ENCODE assay signal across 17 cellular contexts in genomic region chr20:10565922-10566897, GRCh38.
DNase-seq lines count a peak whose midpoint lies in the region; ATAC-seq and TF ChIP-seq lines count a peak whose summit lies in the region.
"Had no signal": no experiment of that assay in that cellular context is flagged by ENCODE, and none has a peak within 500 bp of the region (broad histone marks: within the 10 kb centered on the region; RNA-seq: fewer than 3 reads in every experiment).

No MANE protein-coding gene starts in this region.

- H3K27me3 ChIP-seq in prostate gland (replicated peaks; ENCODE audit: insufficient read depth): no peaks in the 10 kb centered on the region
- H3K27me3 ChIP-seq: SJCRH30 had no signal

- intact Hi-C loops in prostate gland (cut with DNase I): no loop called here

- H3K36me3 ChIP-seq in prostate gland: no peaks in the 10 kb centered on the region
- H3K36me3 ChIP-seq: SJCRH30 had no signal

- TF ChIP-seq POLR2A in prostate gland (IDR thresholded peaks at IDR 0.05): no peak

- no peak overlapping the region for H3K4me3 Mint-ChIP-seq in osteocyte (ENCODE audit: unreplicated experiment)
- H3K4me3 Mint-ChIP-seq: activated CD8-positive, alpha-beta T cell treated with anti-CD3 and anti-CD28 coated beads for 36 hours; activated T-helper 17 cell treated with anti-CD3 and anti-CD28 coated beads, Interleukin-2, amount 50 U/mL, for 72 hours; CD4-positive, alpha-beta memory T cell; stimulated activated memory B cell treated with anti-CD40 and anti-IgM and Interleukin-4, amounts not matched to agents 10 μg/mL and 1 μg/mL and 100 μg/mL, for 72 hours had no signal

- no peak for TF ChIP-seq CTCF in LNCaP clone FGC (IDR thresholded peaks at IDR 0.05; ENCODE audit: control insufficient read depth, extremely low read depth, insufficient read depth)
- TF ChIP-seq CTCF in coronary artery (IDR thresholded peaks at IDR 0.05): no peak
- TF ChIP-seq CTCF in osteocyte (IDR thresholded peaks at IDR 0.05): no peak
- no peak for TF ChIP-seq CTCF in prostate gland (IDR thresholded peaks at IDR 0.05)

- DNase-seq in DMS153 treated with DMSO at 0.1 percent for 48 hours (lab: John Stamatoyannopoulos, UW; ENCODE audit: unreplicated experiment) (peak; percentile 63), LNCaP clone FGC (ENCODE audit: low read depth) (peak; percentile 34), coronary artery (ENCODE audit: low spot score) (no peak), osteocyte (ENCODE audit: extremely low spot score, unreplicated experiment) (no peak), NOMO-1 treated with dmso at 0.1 percent for 144 hours (lab: John Stamatoyannopoulos, UW; ENCODE audit: unreplicated experiment) (no peak), prostate gland (ENCODE audit: low spot score) (no peak)
- DNase-seq: activated CD8-positive, alpha-beta T cell treated with anti-CD3 and anti-CD28 coated beads for 36 hours; CD4-positive, alpha-beta memory T cell; GOT3; kidney glomerular epithelial cell; NCI-H187 treated with DMSO at 0.1 percent for 48 hours; NK-92 treated with Interleukin-12 subunit alpha and Interleukin-12 subunit beta, amount 100 ng/mL, for 24 hours; SJCRH30; stimulated activated CD4-positive, alpha-beta T cell treated with anti-CD3 and anti-CD28 coated beads, Interleukin-4, amount 100 ng/mL, for 4 hours had no signal

- H3K4me1 ChIP-seq in prostate gland (replicated peaks): no peaks in the 10 kb centered on the region
- H3K4me1 ChIP-seq: SJCRH30 had no signal

- H3K9me3 Mint-ChIP-seq in osteocyte (ENCODE audit: unreplicated experiment): peaks cover 9% of the 10 kb centered on the region
- H3K9me3 Mint-ChIP-seq: activated CD8-positive, alpha-beta T cell treated with anti-CD3 and anti-CD28 coated beads for 36 hours; activated T-helper 17 cell treated with anti-CD3 and anti-CD28 coated beads, Interleukin-2, amount 50 U/mL, for 72 hours; CD4-positive, alpha-beta memory T cell had no signal

- no peaks in the 10 kb centered on the region for H3K27me3 Mint-ChIP-seq in osteocyte (ENCODE audit: unreplicated experiment)
- H3K27me3 Mint-ChIP-seq: activated CD8-positive, alpha-beta T cell treated with anti-CD3 and anti-CD28 coated beads for 36 hours; activated T-helper 17 cell treated with anti-CD3 and anti-CD28 coated beads, Interleukin-2, amount 50 U/mL, for 72 hours; CD4-positive, alpha-beta memory T cell; stimulated activated memory B cell treated with anti-CD40 and anti-IgM and Interleukin-4, amounts not matched to agents 10 μg/mL and 1 μg/mL and 100 μg/mL, for 72 hours had no signal

- H3K4me1 Mint-ChIP-seq in osteocyte (ENCODE audit: unreplicated experiment): peaks cover 15% of the 10 kb centered on the region
- H3K4me1 Mint-ChIP-seq: activated T-helper 17 cell treated with anti-CD3 and anti-CD28 coated beads, Interleukin-2, amount 50 U/mL, for 72 hours; stimulated activated memory B cell treated with anti-CD40 and anti-IgM and Interleukin-4, amounts not matched to agents 10 μg/mL and 1 μg/mL and 100 μg/mL, for 72 hours had no signal

- H3K4me3 ChIP-seq in LNCaP clone FGC (ENCODE audit: low read depth, low read length) (no peak overlapping the region), coronary artery (no peak overlapping the region), prostate gland (no peak overlapping the region)
- H3K4me3 ChIP-seq: SJCRH30 had no signal

- peak overlapping the region; percentile 3 for H3K27ac Mint-ChIP-seq in osteocyte (ENCODE audit: unreplicated experiment)
- H3K27ac Mint-ChIP-seq: activated CD8-positive, alpha-beta T cell treated with anti-CD3 and anti-CD28 coated beads for 36 hours; activated T-helper 17 cell treated with anti-CD3 and anti-CD28 coated beads, Interleukin-2, amount 50 U/mL, for 72 hours; stimulated activated memory B cell treated with anti-CD40 and anti-IgM and Interleukin-4, amounts not matched to agents 10 μg/mL and 1 μg/mL and 100 μg/mL, for 72 hours had no signal

- H3K9me3 ChIP-seq in prostate gland: no peaks in the 10 kb centered on the region
- H3K9me3 ChIP-seq: SJCRH30 had no signal

- WGBS in prostate gland: 65% methylated on average over 8 of the region's 8 CpGs

- peaks cover 14% of the 10 kb centered on the region for H3K36me3 Mint-ChIP-seq in osteocyte (ENCODE audit: unreplicated experiment)

- H3K27ac ChIP-seq in coronary artery (peak overlapping the region; percentile 78 to 82), prostate gland (no peak overlapping the region)
- H3K27ac ChIP-seq: SJCRH30 had no signal

- no peak for ATAC-seq in GM19455 (IDR thresholded peaks at IDR 0.05; ENCODE audit: unreplicated experiment)
- ATAC-seq: activated CD8-positive, alpha-beta T cell treated with anti-CD3 and anti-CD28 coated beads for 36 hours; activated T-helper 17 cell treated with anti-CD3 and anti-CD28 coated beads, Interleukin-2, amount 50 U/mL, for 72 hours; stimulated activated memory B cell treated with anti-CD40 and anti-IgM and Interleukin-4, amounts not matched to agents 10 μg/mL and 1 μg/mL and 100 μg/mL, for 72 hours had no signal

Comparison
In these comparisons a context has a peak if more than half of its experiments do, and no peak if none do; other contexts are left out.
1. DNase-seq: peak in DMS153 treated with DMSO at 0.1 percent for 48 hours (single experiment) and LNCaP clone FGC (single experiment); none in coronary artery (single experiment), osteocyte (single experiment), NOMO-1 treated with dmso at 0.1 percent for 144 hours (single experiment) and prostate gland (single experiment).
2. H3K27ac ChIP-seq: peak in coronary artery (2 of 2); none in prostate gland (0 of 2).